Comparison of ENCODE assay signal across 8 cellular contexts in genomic region chr9:86947146-86948081, GRCh38. TPM values are rescaled to one million over a fixed set of nuclear protein-coding genes. Genes with fewer than 3 reads are reported as not detected.
A peak's percentile ranks its signal among the peaks of the same experiment; 100 is the strongest.
DNase-seq lines count a peak whose midpoint lies in the region; ATAC-seq, FAIRE-seq and TF ChIP-seq lines count a peak whose summit lies in the region.

Gene GAS1, minus strand, starts transcription at chr9:86947506. Its CDS starts 727 bp downstream, at chr9:86946779.

- DNase-seq in HT1080 (ENCODE audit: low read depth) (peak; percentile 73), SJCRH30 (peak; percentile 99), frontal cortex (ENCODE audit: low spot score in 2 of 2) (peak; percentile 74 to 78)
- DNase-seq in activated naive CD4-positive, alpha-beta T cell treated with anti-CD3 and anti-CD28 coated beads, Interleukin-2, amount 10 ng/mL, durations not matched to agents 7 days and 5 days, result peak; percentile 83

- peaks cover 20% of the 10 kb centered on the region for H3K4me1 Mint-ChIP-seq in activated naive CD4-positive, alpha-beta T cell treated with anti-CD3 and anti-CD28 coated beads, Interleukin-2, amount 10 ng/mL, durations not matched to agents 7 days and 5 days

- H3K4me1 ChIP-seq in SJCRH30 (peaks cover 14% of the 10 kb centered on the region), neuron (ENCODE audit: insufficient read depth, low read length) (peaks cover 28% of the 10 kb centered on the region), stomach smooth muscle (ENCODE audit: control insufficient read depth, insufficient read depth, low read length) (peaks cover 26% of the 10 kb centered on the region)

- peak within 1 kb of the TSS; percentile 43 for H3K27ac ChIP-seq in C4-2B
- peak within 1 kb of the TSS; percentile 100 for H3K27ac ChIP-seq in SJCRH30
- H3K27ac ChIP-seq in stomach smooth muscle (ENCODE audit: low read length), result peak within 1 kb of the TSS; percentile 88

- H3K4me3 ChIP-seq in SJCRH30 (peak within 1 kb of the TSS; percentile 82), neuron (ENCODE audit: low read length) (peak within 1 kb of the TSS; percentile 56), stomach smooth muscle (ENCODE audit: low read length in 2 of 2) (peak within 1 kb of the TSS; percentile 72 to 91)

- no peak for TF ChIP-seq CTCF in C4-2B (conservative IDR thresholded peaks at IDR 0.05)

- CTCF ChIA-PET in activated naive CD4-positive, alpha-beta T cell treated with anti-CD3 and anti-CD28 coated beads, Interleukin-2, amount 10 ng/mL, durations not matched to agents 7 days and 5 days (lab: Charles Lee), result interaction anchor here (0.9 kb wide), 1 partner anchor 21 kb away, joined by 3 read pairs; no protein-coding TSS in a partner anchor

- peaks cover 37% of the 10 kb centered on the region for H3K27me3 Mint-ChIP-seq in activated naive CD4-positive, alpha-beta T cell treated with anti-CD3 and anti-CD28 coated beads, Interleukin-2, amount 10 ng/mL, durations not matched to agents 7 days and 5 days

- H2AFZ ChIP-seq in neuron (ENCODE audit: low read depth, low read length), result peak within 1 kb of the TSS; percentile 84

- H3K27me3 ChIP-seq in SJCRH30 (no peaks in the 10 kb centered on the region), neuron (ENCODE audit: insufficient read depth, low read length) (peaks cover 4% of the 10 kb centered on the region), stomach smooth muscle (ENCODE audit: control insufficient read depth in 1 of 2, insufficient read depth in 2 of 2, low read length in 2 of 2) (no peaks in the 10 kb centered on the region)

- peaks cover 26% of the 10 kb centered on the region for H3K36me3 ChIP-seq in SJCRH30
- H3K36me3 ChIP-seq in neuron (ENCODE audit: insufficient read depth, low read length), result no peaks in the 10 kb centered on the region
- H3K36me3 ChIP-seq in stomach smooth muscle (ENCODE audit: control insufficient read depth in 2 of 2, insufficient read depth in 2 of 2, low read length in 2 of 2), result peaks cover 0 to 6% of the 10 kb centered on the region in 2 donors

- no peaks in the 10 kb centered on the region for H3K36me3 Mint-ChIP-seq in activated naive CD4-positive, alpha-beta T cell treated with anti-CD3 and anti-CD28 coated beads, Interleukin-2, amount 10 ng/mL, durations not matched to agents 7 days and 5 days

- peak within 1 kb of the TSS; percentile 81 to 87 for H3K9ac ChIP-seq in stomach smooth muscle (ENCODE audit: low read length in 2 of 2)

- peaks cover 2% of the 10 kb centered on the region for H3K9me3 Mint-ChIP-seq in activated naive CD4-positive, alpha-beta T cell treated with anti-CD3 and anti-CD28 coated beads, Interleukin-2, amount 10 ng/mL, durations not matched to agents 7 days and 5 days

- H3K4me3 Mint-ChIP-seq in activated naive CD4-positive, alpha-beta T cell treated with anti-CD3 and anti-CD28 coated beads, Interleukin-2, amount 10 ng/mL, durations not matched to agents 7 days and 5 days, result peak within 1 kb of the TSS; percentile 80

- H3K27ac Mint-ChIP-seq in activated naive CD4-positive, alpha-beta T cell treated with anti-CD3 and anti-CD28 coated beads, Interleukin-2, amount 10 ng/mL, durations not matched to agents 7 days and 5 days, result peak within 1 kb of the TSS; percentile 84

- peak; percentile 55 for ATAC-seq in GM19455 (IDR thresholded peaks at IDR 0.05; ENCODE audit: unreplicated experiment)

- FAIRE-seq in frontal cortex (lab: Jason Lieb, UNC), result no peak

- H3K9me3 ChIP-seq in SJCRH30 (replicated peaks) (no peaks in the 10 kb centered on the region; the same call in 1 of the 2 replicates), neuron (ENCODE audit: low read length) (no peaks in the 10 kb centered on the region), stomach smooth muscle (ENCODE audit: control insufficient read depth in 2 of 2, low read length in 2 of 2) (no peaks in the 10 kb centered on the region)

RNA-seq across cellular contexts. Expression of gene GAS1, which starts in this region (rescaled TPM):
- total RNA-seq in HT1080 (2014; rRNA removed; shearing (Covaris generic)), result 0.97 and 1.4 TPM in 2 replicates
- polyA plus RNA-seq in HT1080 (2015; cell fraction: cytosol; rRNA removed), result 0.45 and 0.90 TPM in 2 replicates
- polyA plus RNA-seq in HT1080 (2015; cell fraction: nucleus; rRNA removed), result 0.17 and 0.37 TPM in 2 replicates
- total RNA-seq in SJCRH30 (2014; rRNA removed; shearing (Covaris generic)), result 319 and 336 TPM in 2 replicates
- total RNA-seq in frontal cortex, result 18.3 TPM

Comparison
In these comparisons a context has a peak if more than half of its experiments do, and no peak if none do; other contexts are left out.
1. Peak in every context shown above with its lines: DNase-seq, ATAC-seq, H3K4me3 ChIP-seq and H3K27ac ChIP-seq.
2. RNA of gene GAS1 (total RNA-seq): 319 to 336 TPM in SJCRH30; 18.3 TPM in frontal cortex (single experiment) and 0.97 to 1.4 TPM in HT1080; every median in the first group is over 10 times any median in the second.
3. H3K27ac ChIP-seq: peak in every context shown above with its lines; median percentile 100 in SJCRH30; 88 in stomach smooth muscle; 43 in C4-2B.